ENCODE assay signal across 1 cellular context in genomic region chr7:130996841-130997231, GRCh38.
TF ChIP-seq lines count a peak whose summit lies in the region.

No MANE protein-coding gene starts in this region.

TF ChIP-seq in GM23338, 12 proteins besides CTCF, POLR2A, EP300 and RAD21 (continued from another document):
- TF ChIP-seq, protein P1, sequence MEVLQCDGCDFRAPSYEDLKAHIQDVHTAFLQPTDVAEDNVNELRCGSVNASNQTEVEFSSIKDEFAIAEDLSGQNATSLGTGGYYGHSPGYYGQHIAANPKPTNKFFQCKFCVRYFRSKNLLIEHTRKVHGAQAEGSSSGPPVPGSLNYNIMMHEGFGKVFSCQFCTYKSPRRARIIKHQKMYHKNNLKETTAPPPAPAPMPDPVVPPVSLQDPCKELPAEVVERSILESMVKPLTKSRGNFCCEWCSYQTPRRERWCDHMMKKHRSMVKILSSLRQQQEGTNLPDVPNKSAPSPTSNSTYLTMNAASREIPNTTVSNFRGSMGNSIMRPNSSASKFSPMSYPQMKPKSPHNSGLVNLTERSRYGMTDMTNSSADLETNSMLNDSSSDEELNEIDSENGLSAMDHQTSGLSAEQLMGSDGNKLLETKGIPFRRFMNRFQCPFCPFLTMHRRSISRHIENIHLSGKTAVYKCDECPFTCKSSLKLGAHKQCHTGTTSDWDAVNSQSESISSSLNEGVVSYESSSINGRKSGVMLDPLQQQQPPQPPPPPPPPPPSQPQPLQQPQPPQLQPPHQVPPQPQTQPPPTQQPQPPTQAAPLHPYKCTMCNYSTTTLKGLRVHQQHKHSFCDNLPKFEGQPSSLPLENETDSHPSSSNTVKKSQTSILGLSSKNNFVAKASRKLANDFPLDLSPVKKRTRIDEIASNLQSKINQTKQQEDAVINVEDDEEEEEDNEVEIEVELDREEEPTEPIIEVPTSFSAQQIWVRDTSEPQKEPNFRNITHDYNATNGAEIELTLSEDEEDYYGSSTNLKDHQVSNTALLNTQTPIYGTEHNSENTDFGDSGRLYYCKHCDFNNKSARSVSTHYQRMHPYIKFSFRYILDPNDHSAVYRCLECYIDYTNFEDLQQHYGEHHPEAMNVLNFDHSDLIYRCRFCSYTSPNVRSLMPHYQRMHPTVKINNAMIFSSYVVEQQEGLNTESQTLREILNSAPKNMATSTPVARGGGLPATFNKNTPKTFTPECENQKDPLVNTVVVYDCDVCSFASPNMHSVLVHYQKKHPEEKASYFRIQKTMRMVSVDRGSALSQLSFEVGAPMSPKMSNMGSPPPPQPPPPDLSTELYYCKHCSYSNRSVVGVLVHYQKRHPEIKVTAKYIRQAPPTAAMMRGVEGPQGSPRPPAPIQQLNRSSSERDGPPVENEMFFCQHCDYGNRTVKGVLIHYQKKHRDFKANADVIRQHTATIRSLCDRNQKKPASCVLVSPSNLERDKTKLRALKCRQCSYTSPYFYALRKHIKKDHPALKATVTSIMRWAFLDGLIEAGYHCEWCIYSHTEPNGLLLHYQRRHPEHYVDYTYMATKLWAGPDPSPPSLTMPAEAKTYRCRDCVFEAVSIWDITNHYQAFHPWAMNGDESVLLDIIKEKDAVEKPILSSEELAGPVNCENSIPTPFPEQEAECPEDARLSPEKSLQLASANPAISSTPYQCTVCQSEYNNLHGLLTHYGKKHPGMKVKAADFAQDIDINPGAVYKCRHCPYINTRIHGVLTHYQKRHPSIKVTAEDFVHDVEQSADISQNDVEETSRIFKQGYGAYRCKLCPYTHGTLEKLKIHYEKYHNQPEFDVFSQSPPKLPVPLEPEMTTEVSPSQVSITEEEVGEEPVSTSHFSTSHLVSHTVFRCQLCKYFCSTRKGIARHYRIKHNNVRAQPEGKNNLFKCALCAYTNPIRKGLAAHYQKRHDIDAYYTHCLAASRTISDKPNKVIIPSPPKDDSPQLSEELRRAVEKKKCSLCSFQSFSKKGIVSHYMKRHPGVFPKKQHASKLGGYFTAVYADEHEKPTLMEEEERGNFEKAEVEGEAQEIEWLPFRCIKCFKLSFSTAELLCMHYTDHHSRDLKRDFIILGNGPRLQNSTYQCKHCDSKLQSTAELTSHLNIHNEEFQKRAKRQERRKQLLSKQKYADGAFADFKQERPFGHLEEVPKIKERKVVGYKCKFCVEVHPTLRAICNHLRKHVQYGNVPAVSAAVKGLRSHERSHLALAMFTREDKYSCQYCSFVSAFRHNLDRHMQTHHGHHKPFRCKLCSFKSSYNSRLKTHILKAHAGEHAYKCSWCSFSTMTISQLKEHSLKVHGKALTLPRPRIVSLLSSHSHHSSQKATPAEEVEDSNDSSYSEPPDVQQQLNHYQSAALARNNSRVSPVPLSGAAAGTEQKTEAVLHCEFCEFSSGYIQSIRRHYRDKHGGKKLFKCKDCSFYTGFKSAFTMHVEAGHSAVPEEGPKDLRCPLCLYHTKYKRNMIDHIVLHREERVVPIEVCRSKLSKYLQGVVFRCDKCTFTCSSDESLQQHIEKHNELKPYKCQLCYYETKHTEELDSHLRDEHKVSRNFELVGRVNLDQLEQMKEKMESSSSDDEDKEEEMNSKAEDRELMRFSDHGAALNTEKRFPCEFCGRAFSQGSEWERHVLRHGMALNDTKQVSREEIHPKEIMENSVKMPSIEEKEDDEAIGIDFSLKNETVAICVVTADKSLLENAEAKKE (CRISPR knock-in tag; IDR thresholded peaks at IDR 0.05), result no peak
- no peak for TF ChIP-seq CREB1 (CRISPR knock-in tag; IDR thresholded peaks at IDR 0.05; ENCODE audit: low read depth)
